ENCODE assay signal across 18 cellular contexts in genomic region chrX:22399793-22400192, GRCh38.
DNase-seq lines count a peak whose midpoint lies in the region; ATAC-seq, FAIRE-seq and TF ChIP-seq lines count a peak whose summit lies in the region.
"Had no signal": no experiment of that assay in that cellular context is flagged by ENCODE, and none has a peak within 500 bp of the region (broad histone marks: within the 10 kb centered on the region; RNA-seq: fewer than 3 reads in every experiment).

No MANE protein-coding gene starts in this region.

- H3K9me3 Mint-ChIP-seq in activated naive CD8-positive, alpha-beta T cell treated with anti-CD3 and anti-CD28 coated beads for 36 hours: no peaks in the 10 kb centered on the region

- H3K36me3 ChIP-seq in MG63 (no peaks in the 10 kb centered on the region), bronchial epithelial cell (ENCODE audit: control insufficient read depth, insufficient read depth, low read length) (no peaks in the 10 kb centered on the region), osteoblast (ENCODE audit: insufficient read depth, low read length) (no peaks in the 10 kb centered on the region)
- H3K36me3 ChIP-seq: BLaER1, right atrium auricular region had no signal

- H3K36me3 Mint-ChIP-seq in activated naive CD8-positive, alpha-beta T cell treated with anti-CD3 and anti-CD28 coated beads for 36 hours: no peaks in the 10 kb centered on the region

- H3K4me3 Mint-ChIP-seq in activated naive CD8-positive, alpha-beta T cell treated with anti-CD3 and anti-CD28 coated beads for 36 hours: no peak overlapping the region

- no peak for FAIRE-seq in bronchial epithelial cell (lab: Jason Lieb, UNC)

- H3K4me1 ChIP-seq in osteoblast (ENCODE audit: insufficient read depth, low read length): peaks cover 15% of the 10 kb centered on the region
- H3K4me1 ChIP-seq: right atrium auricular region had no signal

- no peak for ATAC-seq in HG02798 (IDR thresholded peaks at IDR 0.05; ENCODE audit: poor library complexity, unreplicated experiment)
- ATAC-seq: left cardiac atrium had no signal

- no peaks in the 10 kb centered on the region for H3K27me3 ChIP-seq in MG63
- H3K27me3 ChIP-seq in bronchial epithelial cell (ENCODE audit: control insufficient read depth, insufficient read depth, low read length): no peaks in the 10 kb centered on the region
- H3K27me3 ChIP-seq in osteoblast (ENCODE audit: insufficient read depth, low read length): no peaks in the 10 kb centered on the region
- H3K27me3 ChIP-seq: BLaER1, right atrium auricular region had no signal

- no peaks in the 10 kb centered on the region for H4K20me1 ChIP-seq in osteoblast (ENCODE audit: insufficient read depth, low read length)
- H4K20me1 ChIP-seq: BLaER1 had no signal

- H3K79me2 ChIP-seq in osteoblast (ENCODE audit: insufficient read depth, low read length): no peaks in the 10 kb centered on the region

- no peak overlapping the region for H3K27ac Mint-ChIP-seq in activated naive CD8-positive, alpha-beta T cell treated with anti-CD3 and anti-CD28 coated beads for 36 hours

- H2AFZ ChIP-seq in osteoblast (ENCODE audit: low read length): no peak overlapping the region

- no peaks in the 10 kb centered on the region for H3K4me1 Mint-ChIP-seq in activated naive CD8-positive, alpha-beta T cell treated with anti-CD3 and anti-CD28 coated beads for 36 hours

- TF ChIP-seq CTCF in bronchial epithelial cell (IDR thresholded peaks at IDR 0.05; ENCODE audit: insufficient read depth, low read length, severe bottlenecking): no peak
- TF ChIP-seq CTCF in osteoblast (IDR thresholded peaks at IDR 0.05; ENCODE audit: extremely low read depth, low read depth, low read length): no peak

- no peaks in the 10 kb centered on the region for H3K27me3 Mint-ChIP-seq in activated naive CD8-positive, alpha-beta T cell treated with anti-CD3 and anti-CD28 coated beads for 36 hours

- H3K27ac ChIP-seq in osteoblast (ENCODE audit: low read depth, low read length): peak overlapping the region; percentile 3
- H3K27ac ChIP-seq: BLaER1, KMS-11, right atrium auricular region had no signal

- H3K4me3 ChIP-seq in MG63 (no peak overlapping the region), bronchial epithelial cell (ENCODE audit: low read depth, low read length) (no peak overlapping the region), osteoblast (ENCODE audit: insufficient read depth, low read length) (no peak overlapping the region)
- H3K4me3 ChIP-seq: BLaER1, right atrium auricular region had no signal

- H3K9me3 ChIP-seq in MG63 (no peaks in the 10 kb centered on the region), osteoblast (ENCODE audit: low read depth, low read length) (peaks cover 2% of the 10 kb centered on the region)
- H3K9me3 ChIP-seq: right atrium auricular region had no signal

- DNase-seq in EL (peak; percentile 74), MG63 (peak; percentile 24), bronchial epithelial cell (ENCODE audit: low read depth) (peak; percentile 86), osteoblast (ENCODE audit: insufficient read length, low spot score, missing footprints) (no peak), ecto neural progenitor cell (ENCODE audit: low spot score) (no peak)
- no peak for DNase-seq in activated naive CD8-positive, alpha-beta T cell treated with anti-CD3 and anti-CD28 coated beads for 36 hours
- DNase-seq: activated CD4-positive, alpha-beta T cell treated with anti-CD3 and anti-CD28 coated beads for 1 hour; activated naive CD4-positive, alpha-beta T cell treated with Interleukin-2 at 50 U/mL for 16 hours; cortex of kidney; DMS153; left cardiac atrium; stimulated activated CD4-positive, alpha-beta T cell treated with anti-CD3 and anti-CD28 coated beads, Interleukin-1b, Interleukin-23, amount 100 ng/mL, for 48 hours; substantia nigra; T1000 had no signal

- no peak overlapping the region for H3K4me2 ChIP-seq in osteoblast (ENCODE audit: insufficient read depth, low read length)
- H3K4me2 ChIP-seq: BLaER1, KMS-11 had no signal

Comparison
In these comparisons a context has a peak if more than half of its experiments do, and no peak if none do; other contexts are left out.
1. DNase-seq: peak in EL (single experiment), MG63 (single experiment) and bronchial epithelial cell (single experiment); none in osteoblast (single experiment), ecto neural progenitor cell (single experiment) and activated naive CD8-positive, alpha-beta T cell treated with anti-CD3 and anti-CD28 coated beads for 36 hours (single experiment).